10 cellular contexts compared by ENCODE assay signal in genomic region chr12:131832393-131833231, GRCh38. TPM values are rescaled to one million over a fixed set of nuclear protein-coding genes. Genes with fewer than 3 reads are reported as not detected.
A peak's percentile ranks its signal among the peaks of the same experiment; 100 is the strongest.
DNase-seq lines count a peak whose midpoint lies in the region; ATAC-seq and TF ChIP-seq lines count a peak whose summit lies in the region.
"Had no signal": no experiment of that assay in that cellular context is flagged by ENCODE, and none has a peak within 500 bp of the region (broad histone marks: within the 10 kb centered on the region; RNA-seq: fewer than 3 reads in every experiment).

No MANE protein-coding gene starts in this region.

- no peak overlapping the region for H3K4me3 ChIP-seq in BLaER1
- no peak overlapping the region for H3K4me3 ChIP-seq in neuronal stem cell (ENCODE audit: low read length in 2 of 2)
- H3K4me3 ChIP-seq: adrenal gland had no signal

- H3K9ac ChIP-seq in BLaER1 = no peak overlapping the region
- H3K9ac ChIP-seq in neuronal stem cell (ENCODE audit: low read depth, low read length, poor library complexity) = no peak overlapping the region

- no peak overlapping the region for H2BK5ac ChIP-seq in neuronal stem cell (ENCODE audit: low read length)

- peaks cover 4% of the 10 kb centered on the region for H3K79me1 ChIP-seq in neuronal stem cell (ENCODE audit: low read depth, low read length)

- H3K4ac ChIP-seq in neuronal stem cell (ENCODE audit: low read length) = no peak overlapping the region

- no peak overlapping the region for H3K27ac Mint-ChIP-seq in chondrocyte (ENCODE audit: unreplicated experiment)
- no peak overlapping the region for H3K27ac Mint-ChIP-seq in natural killer cell treated with Interleukin-12 subunit alpha and Interleukin-12 subunit beta and Interleukin-15 and Interleukin-18, amount 100 ng/mL, for 72 hours

- no peak for ATAC-seq in natural killer cell treated with Interleukin-12 subunit alpha and Interleukin-12 subunit beta and Interleukin-15 and Interleukin-18, amount 100 ng/mL, for 72 hours
- ATAC-seq in GM21381 (IDR thresholded peaks at IDR 0.05; ENCODE audit: unreplicated experiment) = no peak
- no peak for ATAC-seq in GM19395 (IDR thresholded peaks at IDR 0.05; ENCODE audit: unreplicated experiment)

- H3K4me3 Mint-ChIP-seq in chondrocyte (ENCODE audit: unreplicated experiment) = no peak overlapping the region
- no peak overlapping the region for H3K4me3 Mint-ChIP-seq in natural killer cell treated with Interleukin-12 subunit alpha and Interleukin-12 subunit beta and Interleukin-15 and Interleukin-18, amount 100 ng/mL, for 72 hours

- H3K4me1 ChIP-seq in BLaER1 (peaks cover 81% of the 10 kb centered on the region), neuronal stem cell (ENCODE audit: control insufficient read depth in 2 of 2, insufficient read depth in 1 of 2, low read depth in 1 of 2, low read length in 2 of 2) (peaks cover 17 to 28% of the 10 kb centered on the region in 2 donors)

- DNase-seq in NCI-H1105 (lab: John Stamatoyannopoulos, UW) = peak; percentile 87
- DNase-seq in chondrocyte (ENCODE audit: low spot score) = peak; percentile 91
- no peak for DNase-seq in neuronal stem cell (ENCODE audit: low spot score)
- no peak for DNase-seq in natural killer cell treated with Interleukin-12 subunit alpha and Interleukin-12 subunit beta and Interleukin-15 and Interleukin-18, amount 100 ng/mL, for 72 hours (ENCODE audit: low spot score)
- DNase-seq in amniotic stem cell (lab: John Stamatoyannopoulos, UW) = no peak

- H3K27me3 ChIP-seq in BLaER1 (peaks cover 48% of the 10 kb centered on the region), neuronal stem cell (ENCODE audit: control insufficient read depth in 3 of 3, insufficient read depth in 3 of 3, low read depth in 1 of 3, low read length in 3 of 3) (peaks cover 0 to 26% (median 12%) of the 10 kb centered on the region in 3 experiments)

- H3K4me1 Mint-ChIP-seq in chondrocyte (ENCODE audit: low read depth) = peaks cover 8% of the 10 kb centered on the region
- peaks cover 0 to 4% of the 10 kb centered on the region in 2 donors for H3K4me1 Mint-ChIP-seq in natural killer cell treated with Interleukin-12 subunit alpha and Interleukin-12 subunit beta and Interleukin-15 and Interleukin-18, amount 100 ng/mL, for 72 hours (ENCODE audit: low read depth in 2 of 2)

- H2AK5ac ChIP-seq in neuronal stem cell (ENCODE audit: low read depth, low read length) = peak overlapping the region; percentile 75

- H3K4me2 ChIP-seq in BLaER1 (peak overlapping the region; percentile 45), neuronal stem cell (ENCODE audit: insufficient read depth, low read length, poor library complexity, severe bottlenecking) (no peak overlapping the region)

- peak overlapping the region; percentile 21 for H3K14ac ChIP-seq in neuronal stem cell (ENCODE audit: low read length)

- H3K27ac ChIP-seq in BLaER1 = no peak overlapping the region
- H3K27ac ChIP-seq in neuronal stem cell (replicated peaks; ENCODE audit: low read length) = no peak overlapping the region
- H3K27ac ChIP-seq: neutrophil had no signal

- WGBS in neuronal stem cell (ENCODE audit: extremely low coverage in 2 of 2, insufficient read length in 2 of 2, insufficient replicate concordance in 1 of 2), 2 donors = no CpG with 5 or more reads among the region's 29 CpGs

- no peaks in the 10 kb centered on the region for H3K9me3 ChIP-seq in BLaER1
- H3K9me3 ChIP-seq in neuronal stem cell (replicated peaks in 1 of 2; ENCODE audit: control insufficient read depth in 2 of 2, insufficient read depth in 1 of 2, low read depth in 1 of 2, low read length in 2 of 2) = no peaks in the 10 kb centered on the region
- H3K9me3 ChIP-seq: adrenal gland, neutrophil had no signal

- peaks cover 77% of the 10 kb centered on the region for H4K20me1 ChIP-seq in BLaER1

- H2BK15ac ChIP-seq in neuronal stem cell (ENCODE audit: low read length) = peak overlapping the region; percentile 97

- H2BK12ac ChIP-seq in neuronal stem cell (ENCODE audit: low read length) = peak overlapping the region; percentile 73

- H2AFZ ChIP-seq in neuronal stem cell (ENCODE audit: low read length) = no peak overlapping the region

- no peaks in the 10 kb centered on the region for H3K9me3 Mint-ChIP-seq in chondrocyte (ENCODE audit: low read depth)
- H3K9me3 Mint-ChIP-seq in natural killer cell treated with Interleukin-12 subunit alpha and Interleukin-12 subunit beta and Interleukin-15 and Interleukin-18, amount 100 ng/mL, for 72 hours = no peaks in the 10 kb centered on the region

- H3K36me3 ChIP-seq in BLaER1 = no peaks in the 10 kb centered on the region
- H3K36me3 ChIP-seq in neuronal stem cell (replicated peaks in 1 of 2; ENCODE audit: control insufficient read depth in 2 of 2, insufficient read depth in 2 of 2, low read length in 2 of 2) = no peaks in the 10 kb centered on the region
- H3K36me3 ChIP-seq: adrenal gland, neutrophil had no signal

- no peak for TF ChIP-seq CTCF in chondrocyte (IDR thresholded peaks at IDR 0.05)

- peak overlapping the region; percentile 18 for H2BK120ac ChIP-seq in neuronal stem cell (ENCODE audit: low read depth, low read length)

- peak overlapping the region; percentile 80 for H3K23ac ChIP-seq in neuronal stem cell (ENCODE audit: low read depth, low read length, poor library complexity)

- H4K91ac ChIP-seq in neuronal stem cell (ENCODE audit: low read depth, low read length, poor library complexity) = no peak overlapping the region

- no peaks in the 10 kb centered on the region for H3K36me3 Mint-ChIP-seq in chondrocyte (ENCODE audit: low read depth)
- no peaks in the 10 kb centered on the region for H3K36me3 Mint-ChIP-seq in natural killer cell treated with Interleukin-12 subunit alpha and Interleukin-12 subunit beta and Interleukin-15 and Interleukin-18, amount 100 ng/mL, for 72 hours

- peaks cover 6% of the 10 kb centered on the region for H3K27me3 Mint-ChIP-seq in chondrocyte (ENCODE audit: low read depth)
- H3K27me3 Mint-ChIP-seq in natural killer cell treated with Interleukin-12 subunit alpha and Interleukin-12 subunit beta and Interleukin-15 and Interleukin-18, amount 100 ng/mL, for 72 hours = peaks cover 0 to 11% of the 10 kb centered on the region in 2 donors

- H4K8ac ChIP-seq in neuronal stem cell (ENCODE audit: low read depth, low read length) = peak overlapping the region; percentile 17

- peak overlapping the region; percentile 71 for H3K18ac ChIP-seq in neuronal stem cell (ENCODE audit: low read length)

RNA-seq across cellular contexts. Expression of gene MMP17, which starts 4.4 kb away (rescaled TPM):
- 1.3 to 2.4 TPM (median 1.3 TPM) in 3 replicates for total RNA-seq in chondrocyte
- 4.2 TPM for polyA plus RNA-seq in neuronal stem cell (2013, experiment 1 of 2)
- 3.8 TPM for polyA plus RNA-seq in neuronal stem cell (2013, experiment 2 of 2)
- total RNA-seq in natural killer cell treated with Interleukin-12 subunit alpha and Interleukin-12 subunit beta and Interleukin-15 and Interleukin-18, amount 100 ng/mL, for 72 hours = not detected

Comparison
In these comparisons a context has a peak if more than half of its experiments do, and no peak if none do; other contexts are left out.
1. DNase-seq: peak in NCI-H1105 (single experiment) and chondrocyte (single experiment); none in neuronal stem cell (single experiment), natural killer cell treated with Interleukin-12 subunit alpha and Interleukin-12 subunit beta and Interleukin-15 and Interleukin-18, amount 100 ng/mL, for 72 hours (single experiment) and amniotic stem cell (single experiment).